ENCODE assay signal across 15 cellular contexts in genomic region chr17:37813753-37814152, GRCh38.
DNase-seq lines count a peak whose midpoint lies in the region; ATAC-seq and TF ChIP-seq lines count a peak whose summit lies in the region.
"Had no signal": no experiment of that assay in that cellular context is flagged by ENCODE, and none has a peak within 500 bp of the region (broad histone marks: within the 10 kb centered on the region; RNA-seq: fewer than 3 reads in every experiment).

No MANE protein-coding gene starts in this region.

- H3K36me3 Mint-ChIP-seq in MCF 10A (ENCODE audit: insufficient read depth, unreplicated experiment) (no peaks in the 10 kb centered on the region), immature natural killer cell (no peaks in the 10 kb centered on the region)

- H3K27ac Mint-ChIP-seq in MCF 10A (ENCODE audit: low read depth, unreplicated experiment) (no peak overlapping the region), immature natural killer cell (no peak overlapping the region)
- H3K27ac Mint-ChIP-seq: T-helper 1 cell treated with Interleukin-12 subunit alpha and Interleukin-12 subunit beta and Interleukin-4 antibody, amounts not matched to agents 30 μg/mL and 1 μg/mL, for 36 hours had no signal

- H3K27me3 Mint-ChIP-seq in MCF 10A (ENCODE audit: insufficient read depth, unreplicated experiment) (peaks cover 13% of the 10 kb centered on the region), immature natural killer cell (ENCODE audit: low read depth in 3 of 3) (peaks cover 0 to 29% (median 8%) of the 10 kb centered on the region in 3 donors)

- TF ChIP-seq CTCF in MCF 10A (IDR thresholded peaks at IDR 0.05; ENCODE audit: unreplicated experiment): no peak
- no peak for TF ChIP-seq CTCF in mammary epithelial cell (conservative IDR thresholded peaks at IDR 0.05 in 1 of 2, IDR thresholded peaks at IDR 0.05 in 1 of 2; ENCODE audit: extremely low read depth in 1 of 2, insufficient read depth in 1 of 2, low read depth in 1 of 2, low read length in 2 of 2)

- dilution Hi-C loops in mammary epithelial cell (cut with HindIII; ENCODE audit: low sequenced_read_pairs): no loop called here

- no peak overlapping the region for H3K27ac ChIP-seq in mammary epithelial cell (ENCODE audit: insufficient read depth, low read depth, low read length)
- H3K27ac ChIP-seq: 22Rv1, coronary artery had no signal

- H3K9ac ChIP-seq in mammary epithelial cell (ENCODE audit: insufficient read depth, low read length) (no peak overlapping the region), adipocyte (ENCODE audit: low read length) (no peak overlapping the region)

- H3K27me3 ChIP-seq in mammary epithelial cell (ENCODE audit: insufficient read depth, low read length) (no peaks in the 10 kb centered on the region), adipocyte (replicated peaks; ENCODE audit: control insufficient read depth, insufficient read depth, low read length) (no peaks in the 10 kb centered on the region)

- H3K4me2 ChIP-seq in mammary epithelial cell (ENCODE audit: insufficient read depth, low read depth, low read length): no peak overlapping the region

- DNase-seq in MCF 10A (ENCODE audit: unreplicated experiment): peak; percentile 48
- DNase-seq in mammary epithelial cell: no peak
- peak; percentile 57 for DNase-seq in adipocyte (ENCODE audit: low read depth)
- peak in 31 of 42 donors; percentile 13 to 85 (median 46) for DNase-seq in head of caudate nucleus
- DNase-seq in immature natural killer cell: no peak
- DNase-seq: activated CD8-positive, alpha-beta memory T cell treated with anti-CD3 and anti-CD28 coated beads for 24 hours; activated naive CD4-positive, alpha-beta T cell; DND-41; NCI-H187 had no signal

- H4K20me1 ChIP-seq in mammary epithelial cell (ENCODE audit: insufficient read depth, low read length): no peaks in the 10 kb centered on the region

- BruUV-seq in MCF 10A (replicated peaks; lab: Mats Ljungman, UMichigan) (no TSS peak), mammary epithelial cell (replicated peaks; lab: Mats Ljungman, UMichigan) (no TSS peak)

- intact Hi-C loops in MCF 10A (cut with micrococcal nuclease) (no loop called here), mammary epithelial cell (cut with micrococcal nuclease) (no loop called here), head of caudate nucleus (cut with DNase I) (no loop called here)

- H3K4me3 Mint-ChIP-seq in MCF 10A (ENCODE audit: unreplicated experiment) (no peak overlapping the region), immature natural killer cell (no peak overlapping the region)
- H3K4me3 Mint-ChIP-seq: T-helper 1 cell treated with Interleukin-12 subunit alpha and Interleukin-12 subunit beta and Interleukin-4 antibody, amounts not matched to agents 30 μg/mL and 1 μg/mL, for 36 hours had no signal

- no peaks in the 10 kb centered on the region for H3K79me2 ChIP-seq in mammary epithelial cell (ENCODE audit: insufficient read depth, low read length)

- POLR2A ChIA-PET in MCF 10A (lab: Yijun Ruan, JAX): interaction anchor here (1.7 kb wide), 1 partner anchor 163 kb away, joined by 3 read pairs; no protein-coding TSS in a partner anchor

- in situ Hi-C loops in mammary epithelial cell (cut with MboI; ENCODE audit: low sequenced_read_pairs in 2 of 2): no loop called here

- H3K9me3 Mint-ChIP-seq in MCF 10A (ENCODE audit: unreplicated experiment) (peaks cover 7% of the 10 kb centered on the region), immature natural killer cell (no peaks in the 10 kb centered on the region)
- H3K9me3 Mint-ChIP-seq: T-helper 1 cell treated with Interleukin-12 subunit alpha and Interleukin-12 subunit beta and Interleukin-4 antibody, amounts not matched to agents 30 μg/mL and 1 μg/mL, for 36 hours had no signal

- WGBS in mammary epithelial cell (ENCODE audit: low coverage, missing lambda C conversion rate): 38% methylated on average over 4 of the region's 4 CpGs

- no peaks in the 10 kb centered on the region for H3K36me3 ChIP-seq in mammary epithelial cell (ENCODE audit: insufficient read depth, low read length)
- no peaks in the 10 kb centered on the region for H3K36me3 ChIP-seq in adipocyte (ENCODE audit: control insufficient read depth, insufficient read depth, low read length, severe bottlenecking)

- H3K4me1 Mint-ChIP-seq in MCF 10A (ENCODE audit: insufficient read depth, unreplicated experiment) (peaks cover 5% of the 10 kb centered on the region), immature natural killer cell (no peaks in the 10 kb centered on the region)

- no peak overlapping the region for H3K4me3 ChIP-seq in mammary epithelial cell (replicated peaks in 1 of 3; ENCODE audit: insufficient read depth in 1 of 3, low read depth in 2 of 3, low read length in 3 of 3)
- no peak overlapping the region for H3K4me3 ChIP-seq in adipocyte (ENCODE audit: low read length)
- H3K4me3 ChIP-seq: coronary artery had no signal

- H2AFZ ChIP-seq in mammary epithelial cell (ENCODE audit: low read depth, low read length): no peak overlapping the region

- CTCF ChIA-PET in MCF 10A (lab: Yijun Ruan, JAX) (interaction anchor here (0.6 to 5.7 kb wide), 3 partner anchors 108 to 192 kb away, joined by 3 to 49 read pairs (median 3); no protein-coding TSS in a partner anchor), mammary epithelial cell (lab: Charles Lee; ENCODE audit: low non-redundant PET) (no interaction called here)

- H3K9me3 ChIP-seq in mammary epithelial cell (replicated peaks; ENCODE audit: insufficient read depth, low read length) (no peaks in the 10 kb centered on the region), adipocyte (ENCODE audit: control insufficient read depth, low read length) (no peaks in the 10 kb centered on the region)

- no peak for ATAC-seq in activated CD4-positive, CD25-positive, alpha-beta regulatory T cell treated with anti-CD3 and anti-CD28 coated beads, Interleukin-2, amount 50 U/mL, for 24 hours
- ATAC-seq in HG03469 (IDR thresholded peaks at IDR 0.05; ENCODE audit: unreplicated experiment) (no peak), HG03432 (IDR thresholded peaks at IDR 0.05; ENCODE audit: unreplicated experiment) (no peak)

- H3K4me1 ChIP-seq in mammary epithelial cell (ENCODE audit: insufficient read depth, low read length) (peaks cover 5% of the 10 kb centered on the region), adipocyte (ENCODE audit: control insufficient read depth, insufficient read depth, low read length) (peaks cover 7% of the 10 kb centered on the region)

Comparison
In these comparisons a context has a peak if more than half of its experiments do, and no peak if none do; other contexts are left out.
1. DNase-seq: peak in MCF 10A (single experiment), adipocyte (single experiment) and head of caudate nucleus (31 of 42); none in mammary epithelial cell (single experiment) and immature natural killer cell (0 of 3).